8 cellular contexts compared by ENCODE assay signal in genomic region chr5:108642170-108642906, GRCh38.
DNase-seq lines count a peak whose midpoint lies in the region; ATAC-seq, FAIRE-seq and TF ChIP-seq lines count a peak whose summit lies in the region.

No MANE protein-coding gene starts in this region.

- H3K23ac ChIP-seq in trophoblast cell (ENCODE audit: low read length): no peak overlapping the region

- no peaks in the 10 kb centered on the region for H4K20me1 ChIP-seq in Karpas-422 (ENCODE audit: insufficient read depth, low read depth, low read length)

- no peak overlapping the region for H3K27ac ChIP-seq in Karpas-422 (ENCODE audit: low read length)
- no peak overlapping the region for H3K27ac ChIP-seq in RWPE2 (ENCODE audit: poor library complexity, severe bottlenecking)
- H3K27ac ChIP-seq in trophoblast cell (ENCODE audit: low read depth, low read length): peak overlapping the region; percentile 20
- no peak overlapping the region for H3K27ac ChIP-seq in aorta (ENCODE audit: low read depth in 1 of 2, low read length in 2 of 2)

- TF ChIP-seq POLR2A in H54 (IDR thresholded peaks at IDR 0.05; ENCODE audit: low read depth, low read length): no peak

- no peak overlapping the region for H2AK5ac ChIP-seq in trophoblast cell (ENCODE audit: low read length)

- no peaks in the 10 kb centered on the region for H3K36me3 ChIP-seq in Karpas-422 (ENCODE audit: insufficient read depth, low read length)
- H3K36me3 ChIP-seq in RWPE2 (ENCODE audit: low read depth): no peaks in the 10 kb centered on the region
- H3K36me3 ChIP-seq in trophoblast cell (ENCODE audit: control insufficient read depth in 1 of 2, insufficient read depth in 2 of 2, low read length in 2 of 2): no peaks in the 10 kb centered on the region
- H3K36me3 ChIP-seq in aorta (ENCODE audit: control insufficient read depth in 1 of 2, insufficient read depth in 2 of 2, low read length in 1 of 2): no peaks in the 10 kb centered on the region

- FAIRE-seq in H54 (lab: Jason Lieb, UNC) (peak; percentile 80), frontal cortex (lab: Jason Lieb, UNC) (no peak)

- no peak overlapping the region for H2AFZ ChIP-seq in Karpas-422 (ENCODE audit: low read length)
- H2AFZ ChIP-seq in trophoblast cell (ENCODE audit: insufficient read depth, low read length, poor library complexity): peak overlapping the region; percentile 7

- no peak overlapping the region for H3K4me2 ChIP-seq in Karpas-422 (ENCODE audit: low read depth, low read length, poor library complexity, severe bottlenecking)
- H3K4me2 ChIP-seq in trophoblast cell (ENCODE audit: low read length): peak overlapping the region; percentile 39

- no peaks in the 10 kb centered on the region for H3K79me2 ChIP-seq in Karpas-422 (ENCODE audit: low read length)
- no peaks in the 10 kb centered on the region for H3K79me2 ChIP-seq in trophoblast cell (ENCODE audit: control insufficient read depth, insufficient read depth, low read length, poor library complexity)

- TF ChIP-seq CTCF in GM10266 (IDR thresholded peaks at IDR 0.05; ENCODE audit: control insufficient read depth, insufficient read depth, low read depth, missing control alignments) (peak; percentile 88), RWPE2 (IDR thresholded peaks at IDR 0.05; ENCODE audit: poor library complexity, severe bottlenecking) (peak; percentile 99)

- H3K4me1 ChIP-seq in Karpas-422 (ENCODE audit: low read length) (peaks cover 4% of the 10 kb centered on the region; the same call in 1 of the 2 replicates), RWPE2 (ENCODE audit: insufficient read depth, poor library complexity, severe bottlenecking) (no peaks in the 10 kb centered on the region), trophoblast cell (ENCODE audit: control insufficient read depth in 1 of 2, insufficient read depth in 2 of 2, low read length in 2 of 2) (peaks cover 5 to 10% of the 10 kb centered on the region in 2 experiments), aorta (ENCODE audit: control insufficient read depth in 1 of 2, insufficient read depth in 2 of 2, low read length in 2 of 2) (no peaks in the 10 kb centered on the region)

- H3K9me3 ChIP-seq in Karpas-422 (ENCODE audit: low read length) (no peaks in the 10 kb centered on the region), RWPE2 (ENCODE audit: severe bottlenecking) (peaks cover 3% of the 10 kb centered on the region), trophoblast cell (ENCODE audit: insufficient read depth, low read depth, low read length) (peaks cover under 1% of the 10 kb centered on the region), aorta (ENCODE audit: control insufficient read depth, low read length) (peaks cover 3% of the 10 kb centered on the region)

- no peak overlapping the region for H3K4ac ChIP-seq in trophoblast cell (ENCODE audit: low read depth, low read length)

- peak; percentile 92 for ATAC-seq in RWPE2 (ENCODE audit: low read depth)
- peak; percentile 85 for ATAC-seq in aorta (ENCODE audit: low FRiP score)

- no peak overlapping the region for H3K18ac ChIP-seq in trophoblast cell (ENCODE audit: low read length)

- peak overlapping the region; percentile 69 for H2BK12ac ChIP-seq in trophoblast cell (ENCODE audit: low read length)

- DNase-seq in GM10266 (ENCODE audit: extremely low spot score) (peak; percentile 70), H54 (ENCODE audit: insufficient read length, low spot score) (peak; percentile 57), Karpas-422 (peak; percentile 86), RWPE2 (ENCODE audit: low spot score) (no peak), frontal cortex (ENCODE audit: low spot score in 2 of 2) (peak; percentile 7 to 48), trophoblast cell (peak; percentile 61 to 86), aorta (peak in 1 of 2 donors; percentile 57)
- DNase-seq in activated T-helper 9 cell treated with anti-CD3 and anti-CD28 coated beads, Interleukin-2, amount 50 U/mL, for 16 hours (ENCODE audit: low read depth): peak; percentile 3

- no peak overlapping the region for H2BK5ac ChIP-seq in trophoblast cell (ENCODE audit: low read depth, low read length, poor library complexity)

- peak overlapping the region; percentile 4 for H4K8ac ChIP-seq in trophoblast cell (ENCODE audit: low read depth, low read length)

- H3K14ac ChIP-seq in trophoblast cell (ENCODE audit: low read length): no peak overlapping the region

- H3K4me3 ChIP-seq in Karpas-422 (ENCODE audit: low read length): no peak overlapping the region
- H3K4me3 ChIP-seq in RWPE2 (ENCODE audit: severe bottlenecking): no peak overlapping the region
- H3K4me3 ChIP-seq in trophoblast cell (ENCODE audit: low read depth, low read length): no peak overlapping the region
- no peak overlapping the region for H3K4me3 ChIP-seq in aorta (ENCODE audit: low read length in 2 of 2)

- no CpG with 5 or more reads among the region's 4 CpGs for WGBS in trophoblast cell (ENCODE audit: extremely low coverage, insufficient coverage, insufficient read length)
- 2 to 4% methylated on average over 4 of the region's 4 CpGs for WGBS in aorta, 2 donors

- H3K9me2 ChIP-seq in Karpas-422 (replicated peaks; ENCODE audit: insufficient read depth, low read length): no peaks in the 10 kb centered on the region

- no peak overlapping the region for H2BK120ac ChIP-seq in trophoblast cell (ENCODE audit: insufficient read depth, low read length, poor library complexity)

- H4K12ac ChIP-seq in trophoblast cell (ENCODE audit: low read depth, low read length): no peak overlapping the region

- H3K9ac ChIP-seq in Karpas-422 (ENCODE audit: low read length) (no peak overlapping the region), trophoblast cell (ENCODE audit: low read length) (no peak overlapping the region)

- intact Hi-C loops in aorta (cut with DNase I): no loop called here

- H4K91ac ChIP-seq in trophoblast cell (ENCODE audit: low read depth, low read length): peak overlapping the region; percentile 21

- H3K27me3 ChIP-seq in Karpas-422 (ENCODE audit: low read length) (no peaks in the 10 kb centered on the region), RWPE2 (ENCODE audit: insufficient read depth, poor library complexity, severe bottlenecking) (no peaks in the 10 kb centered on the region), trophoblast cell (ENCODE audit: insufficient read depth, low read length) (no peaks in the 10 kb centered on the region), aorta (ENCODE audit: control insufficient read depth in 1 of 2, insufficient read depth in 2 of 2, low read length in 1 of 2) (peaks cover 0 to 2% of the 10 kb centered on the region in 2 donors)

- peaks cover 4% of the 10 kb centered on the region for H3K79me1 ChIP-seq in trophoblast cell (ENCODE audit: low read length)
